Comparison of ENCODE assay signal across 1 cellular context in the genomic region with DNA sequence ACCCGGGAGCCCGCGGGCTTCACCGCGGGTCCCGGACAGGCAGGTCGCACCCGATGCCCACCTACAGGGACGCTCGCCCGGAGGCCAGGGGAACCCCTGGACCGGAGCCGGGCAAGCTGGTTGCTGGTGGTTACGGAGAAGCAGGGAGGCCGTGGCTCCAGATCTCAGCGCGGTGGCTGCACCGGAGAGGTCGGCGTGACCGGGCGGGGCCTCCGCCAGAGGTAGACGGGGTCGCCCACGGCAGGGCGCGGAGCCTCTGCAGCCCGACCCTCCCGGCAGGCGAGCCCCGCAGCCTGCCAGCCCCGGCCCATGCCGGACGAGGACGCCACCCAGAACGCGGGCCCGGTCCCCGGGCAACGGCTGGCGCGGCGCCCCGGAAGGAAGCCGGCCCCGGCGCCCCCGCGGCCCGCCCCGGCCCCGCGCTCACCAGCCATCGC.
TF ChIP-seq lines count a peak whose summit lies in the region.

No MANE protein-coding gene starts in this region.

TF ChIP-seq in HepG2, 621 proteins besides CTCF, POLR2A, EP300 and RAD21 (continued from another document and continues in another):
- TF ChIP-seq PRDM10 (CRISPR knock-in tag; IDR thresholded peaks at IDR 0.05; ENCODE audit: low read depth) (no peak), NR3C1 (CRISPR knock-in tag; IDR thresholded peaks at IDR 0.05) (peak; percentile 57; the same call in 1 of the 2 replicates), MBNL3 (CRISPR knock-in tag; conservative IDR thresholded peaks at IDR 0.05) (no peak), MBD4 (IDR thresholded peaks at IDR 0.05; ENCODE audit: borderline replicate concordance, low read length) (no peak), GLI4 (CRISPR knock-in tag; IDR thresholded peaks at IDR 0.05; ENCODE audit: borderline replicate concordance) (peak; percentile 72; the same call in 1 of the 2 replicates), SMARCC2 (IDR thresholded peaks at IDR 0.05) (no peak), MIXL1 (CRISPR knock-in tag; IDR thresholded peaks at IDR 0.05) (no peak), EEA1 (CRISPR knock-in tag; IDR thresholded peaks at IDR 0.05; ENCODE audit: borderline replicate concordance) (0 out of 2 replicates have a peak, but pooled peaks have one; percentile 23), LBX2 (CRISPR knock-in tag; IDR thresholded peaks at IDR 0.05; ENCODE audit: borderline replicate concordance) (no peak), U2AF1 (optimal IDR thresholded peaks at IDR 0.05; ENCODE audit: low read depth, low read length) (no peak), ZNF12 (CRISPR knock-in tag; IDR thresholded peaks at IDR 0.05) (no peak), PPARG (CRISPR knock-in tag; conservative IDR thresholded peaks at IDR 0.05) (no peak), NBN (conservative IDR thresholded peaks at IDR 0.05) (no peak), U2AF2 (IDR thresholded peaks at IDR 0.05; ENCODE audit: low read depth, low read length) (0 out of 2 replicates have a peak, but pooled peaks have one; percentile 19), ZNF563 (CRISPR knock-in tag; IDR thresholded peaks at IDR 0.05) (no peak), ZNF446 (CRISPR knock-in tag; IDR thresholded peaks at IDR 0.05) (peak; percentile 48; the same call in 1 of the 2 replicates), SP140L (CRISPR knock-in tag; IDR thresholded peaks at IDR 0.05; ENCODE audit: borderline replicate concordance) (no peak), ZNF468 (CRISPR knock-in tag; IDR thresholded peaks at IDR 0.05) (0 out of 2 replicates have a peak, but pooled peaks have one; percentile 25), STAG1 (CRISPR knock-in tag; IDR thresholded peaks at IDR 0.05) (no peak), ZNF24 (IDR thresholded peaks at IDR 0.05) (no peak), SMAD9 (CRISPR knock-in tag; IDR thresholded peaks at IDR 0.05) (no peak), ZNF296 (CRISPR knock-in tag; conservative IDR thresholded peaks at IDR 0.05) (no peak), ZNF234 (CRISPR knock-in tag; conservative IDR thresholded peaks at IDR 0.05) (no peak), ZNF7 (CRISPR knock-in tag; IDR thresholded peaks at IDR 0.05) (no peak), RBM39 (IDR thresholded peaks at IDR 0.05; ENCODE audit: low read depth, low read length, poor library complexity, severe bottlenecking) (peak; percentile 63), RBFOX2 (IDR thresholded peaks at IDR 0.05; ENCODE audit: low read depth, low read length) (peak; percentile 87), XBP1 (CRISPR knock-in tag; IDR thresholded peaks at IDR 0.05) (no peak), KLF16 (CRISPR knock-in tag; IDR thresholded peaks at IDR 0.05) (peak in 1 of 2 experiments; percentile 2; a peak in 1 of 4 replicates), ZKSCAN8 (CRISPR knock-in tag; IDR thresholded peaks at IDR 0.05; ENCODE audit: borderline replicate concordance) (no peak), ZNF878 (CRISPR knock-in tag; IDR thresholded peaks at IDR 0.05) (no peak), FLYWCH1 (CRISPR knock-in tag; IDR thresholded peaks at IDR 0.05) (no peak), ZNF20 (CRISPR knock-in tag; IDR thresholded peaks at IDR 0.05) (no peak), ZMAT5 (CRISPR knock-in tag; IDR thresholded peaks at IDR 0.05; ENCODE audit: borderline replicate concordance, low read depth) (no peak), ZNF569 (CRISPR knock-in tag; IDR thresholded peaks at IDR 0.05; ENCODE audit: borderline replicate concordance) (no peak), ZNF619 (CRISPR knock-in tag; IDR thresholded peaks at IDR 0.05) (no peak), NKX3-1 (CRISPR knock-in tag; IDR thresholded peaks at IDR 0.05) (0 out of 2 replicates have a peak, but pooled peaks have one; percentile 8), RERE (CRISPR knock-in tag; IDR thresholded peaks at IDR 0.05; ENCODE audit: low read depth) (no peak), SALL1 (CRISPR knock-in tag; IDR thresholded peaks at IDR 0.05) (no peak), YEATS4 (CRISPR knock-in tag; IDR thresholded peaks at IDR 0.05; ENCODE audit: borderline replicate concordance) (peak; percentile 16; the same call in 1 of the 2 replicates), ZNF773 (CRISPR knock-in tag; IDR thresholded peaks at IDR 0.05; ENCODE audit: borderline replicate concordance) (no peak), ZNF225 (CRISPR knock-in tag; IDR thresholded peaks at IDR 0.05) (no peak), KDM3A (CRISPR knock-in tag; IDR thresholded peaks at IDR 0.05; ENCODE audit: low read depth) (0 out of 2 replicates have a peak, but pooled peaks have one; percentile 7), RAD51 (IDR thresholded peaks at IDR 0.05; ENCODE audit: borderline replicate concordance) (no peak), ZNF547 (CRISPR knock-in tag; IDR thresholded peaks at IDR 0.05) (peak; percentile 41; the same call in 1 of the 2 replicates), TOE1 (CRISPR knock-in tag; IDR thresholded peaks at IDR 0.05) (no peak), ZNF143 (CRISPR knock-in tag; IDR thresholded peaks at IDR 0.05) (no peak), ZNF251 (CRISPR knock-in tag; IDR thresholded peaks at IDR 0.05) (no peak), FOXP1 (IDR thresholded peaks at IDR 0.05) (no peak), FOXP1 (CRISPR knock-in tag; IDR thresholded peaks at IDR 0.05) (no peak)
- TF ChIP-seq, protein P1, sequence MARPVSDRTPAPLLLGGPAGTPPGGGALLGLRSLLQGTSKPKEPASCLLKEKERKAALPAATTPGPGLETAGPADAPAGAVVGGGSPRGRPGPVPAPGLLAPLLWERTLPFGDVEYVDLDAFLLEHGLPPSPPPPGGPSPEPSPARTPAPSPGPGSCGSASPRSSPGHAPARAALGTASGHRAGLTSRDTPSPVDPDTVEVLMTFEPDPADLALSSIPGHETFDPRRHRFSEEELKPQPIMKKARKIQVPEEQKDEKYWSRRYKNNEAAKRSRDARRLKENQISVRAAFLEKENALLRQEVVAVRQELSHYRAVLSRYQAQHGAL (CRISPR knock-in tag; IDR thresholded peaks at IDR 0.05; ENCODE audit: not compliant biosample characterization), result no peak
- TF ChIP-seq, protein P2, sequence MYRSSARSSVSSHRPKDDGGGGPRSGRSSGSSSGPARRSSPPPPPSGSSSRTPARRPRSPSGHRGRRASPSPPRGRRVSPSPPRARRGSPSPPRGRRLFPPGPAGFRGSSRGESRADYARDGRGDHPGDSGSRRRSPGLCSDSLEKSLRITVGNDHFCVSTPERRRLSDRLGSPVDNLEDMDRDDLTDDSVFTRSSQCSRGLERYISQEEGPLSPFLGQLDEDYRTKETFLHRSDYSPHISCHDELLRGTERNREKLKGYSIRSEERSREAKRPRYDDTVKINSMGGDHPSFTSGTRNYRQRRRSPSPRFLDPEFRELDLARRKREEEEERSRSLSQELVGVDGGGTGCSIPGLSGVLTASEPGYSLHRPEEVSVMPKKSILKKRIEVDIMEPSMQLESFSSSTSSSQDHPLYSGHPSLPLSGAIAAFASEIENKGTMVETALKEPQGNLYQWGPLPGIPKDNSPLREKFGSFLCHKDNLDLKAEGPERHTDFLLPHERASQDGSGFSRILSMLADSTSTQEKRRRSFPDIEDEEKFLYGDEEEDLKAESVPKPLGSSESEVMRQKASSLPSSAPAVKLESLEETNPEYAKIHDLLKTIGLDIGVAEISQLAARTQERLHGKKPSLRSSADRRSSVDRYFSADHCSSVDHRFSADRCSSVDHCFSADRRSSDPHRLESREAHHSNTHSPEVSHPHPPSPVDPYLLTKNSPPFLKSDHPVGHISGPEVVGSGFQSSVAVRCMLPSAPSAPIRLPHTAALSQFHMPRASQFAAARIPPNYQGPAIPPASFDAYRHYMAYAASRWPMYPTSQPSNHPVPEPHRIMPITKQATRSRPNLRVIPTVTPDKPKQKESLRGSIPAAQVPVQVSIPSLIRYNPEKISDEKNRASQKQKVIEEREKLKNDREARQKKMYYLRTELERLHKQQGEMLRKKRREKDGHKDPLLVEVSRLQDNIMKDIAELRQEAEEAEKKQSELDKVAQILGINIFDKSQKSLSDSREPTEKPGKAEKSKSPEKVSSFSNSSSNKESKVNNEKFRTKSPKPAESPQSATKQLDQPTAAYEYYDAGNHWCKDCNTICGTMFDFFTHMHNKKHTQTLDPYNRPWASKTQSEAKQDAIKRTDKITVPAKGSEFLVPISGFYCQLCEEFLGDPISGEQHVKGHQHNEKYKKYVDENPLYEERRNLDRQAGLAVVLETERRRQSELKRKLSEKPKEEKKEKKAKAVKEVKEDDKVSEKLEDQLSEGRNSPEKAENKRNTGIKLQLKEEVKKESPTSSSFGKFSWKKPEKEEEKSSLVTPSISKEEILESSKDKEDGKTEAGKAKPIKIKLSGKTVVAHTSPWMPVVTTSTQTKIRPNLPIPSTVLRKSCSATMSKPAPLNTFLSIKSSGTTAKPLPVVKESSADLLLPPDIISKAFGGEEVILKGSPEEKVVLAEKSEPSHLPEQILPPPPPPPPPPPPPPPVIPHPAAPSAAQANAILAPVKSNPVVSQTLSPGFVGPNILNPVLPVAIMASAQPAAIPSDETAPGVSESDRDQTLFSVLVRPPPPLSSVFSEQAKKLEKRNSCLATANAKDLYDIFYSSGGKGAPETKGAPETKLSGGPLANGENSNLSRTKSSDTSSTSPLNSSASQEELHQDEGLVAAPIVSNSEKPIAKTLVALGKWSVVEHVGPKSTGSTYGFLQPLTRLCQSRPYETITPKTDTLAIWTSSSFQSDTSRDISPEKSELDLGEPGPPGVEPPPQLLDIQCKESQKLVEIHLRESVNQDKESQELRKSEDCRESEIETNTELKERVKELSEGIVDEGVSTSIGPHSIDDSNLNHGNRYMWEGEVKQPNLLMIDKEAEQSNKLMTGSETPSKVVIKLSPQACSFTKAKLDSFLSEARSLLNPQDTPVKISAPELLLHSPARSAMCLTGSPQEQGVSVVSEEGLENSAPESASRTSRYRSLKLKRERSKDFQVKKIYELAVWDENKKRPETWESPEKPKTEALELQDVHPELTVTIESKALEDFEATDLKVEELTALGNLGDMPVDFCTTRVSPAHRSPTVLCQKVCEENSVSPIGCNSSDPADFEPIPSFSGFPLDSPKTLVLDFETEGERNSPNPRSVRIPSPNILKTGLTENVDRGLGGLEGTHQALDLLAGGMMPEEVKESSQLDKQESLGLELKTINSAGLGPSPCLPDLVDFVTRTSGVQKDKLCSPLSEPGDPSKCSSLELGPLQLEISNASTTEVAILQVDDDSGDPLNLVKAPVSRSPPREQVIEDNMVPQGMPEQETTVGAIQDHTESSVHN (CRISPR knock-in tag; IDR thresholded peaks at IDR 0.05), result no peak
